ENCODE assay signal across 8 cellular contexts in the genomic region with DNA sequence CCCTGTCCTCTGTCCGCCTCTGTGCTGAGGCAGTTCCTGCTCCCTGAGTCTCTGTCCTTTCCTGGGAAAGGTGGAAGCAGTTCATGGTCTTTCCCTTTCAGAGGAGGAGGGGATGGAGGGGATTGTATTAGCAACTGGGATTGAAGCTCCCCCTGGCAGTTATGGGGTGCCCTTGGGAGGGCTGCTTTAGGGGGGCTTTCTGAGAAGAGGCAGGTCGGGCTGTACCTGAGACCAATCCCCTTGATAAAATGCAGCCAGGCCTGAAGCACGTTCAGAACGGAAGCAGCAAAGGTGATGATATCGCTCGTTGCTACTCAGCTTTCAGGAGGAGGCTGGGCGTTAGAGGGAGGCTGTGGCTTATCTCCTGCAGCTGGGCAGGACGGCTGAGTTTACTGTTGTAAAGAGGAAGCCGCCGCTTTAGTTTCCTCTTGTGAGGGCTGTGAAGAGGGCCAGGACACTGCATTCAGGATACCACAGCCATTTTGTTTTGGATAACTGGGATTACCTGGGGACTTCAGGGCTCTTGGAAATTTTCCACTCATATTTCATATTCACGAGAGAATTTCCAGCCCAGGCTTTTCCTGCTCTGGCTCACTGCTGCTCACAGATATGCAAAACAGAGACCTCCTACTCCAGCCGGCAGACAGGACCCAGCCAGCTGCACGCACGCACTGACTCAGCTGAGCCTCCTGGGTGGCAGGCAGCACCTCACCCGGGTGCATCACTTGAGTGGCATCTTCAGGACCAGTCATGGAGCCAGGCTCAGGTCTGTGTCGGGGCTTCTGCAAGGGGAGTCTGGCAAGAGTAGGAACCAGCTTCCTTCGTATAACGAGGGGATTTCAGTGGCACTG. TPM values are rescaled to one million over a fixed set of nuclear protein-coding genes. Genes with fewer than 3 reads are reported as not detected.
DNase-seq lines count a peak whose midpoint lies in the region; ATAC-seq, FAIRE-seq and TF ChIP-seq lines count a peak whose summit lies in the region.

No MANE protein-coding gene starts in this region.

- H3K27ac ChIP-seq in DOHH2 (ENCODE audit: low read depth, low read length) (peak overlapping the region; percentile 90), prostate gland (peak overlapping the region; percentile 74 to 76)

- H3F3A ChIP-seq in DOHH2 (ENCODE audit: control insufficient read depth, insufficient read depth): peaks cover 23% of the 10 kb centered on the region

- peak overlapping the region; percentile 90 for H3K4me2 ChIP-seq in DOHH2 (ENCODE audit: low read length)

- WGBS in prostate gland: 15% methylated on average over 18 of the region's 18 CpGs

- H3K27me3 ChIP-seq in DOHH2 (ENCODE audit: control insufficient read depth, low read length) (0 out of 2 replicates have a peak, but pooled peaks cover 8% of the 10 kb centered on the region), prostate gland (replicated peaks; ENCODE audit: insufficient read depth) (no peaks in the 10 kb centered on the region)

- H4K20me1 ChIP-seq in DOHH2 (ENCODE audit: control insufficient read depth, insufficient read depth, low read depth, low read length): no peaks in the 10 kb centered on the region

- TF ChIP-seq CTCF in DOHH2 (IDR thresholded peaks at IDR 0.05; ENCODE audit: low read depth, low read length, poor library complexity, severe bottlenecking) (no peak), glutamatergic neuron (IDR thresholded peaks at IDR 0.05; ENCODE audit: partially characterized antibody, unreplicated experiment) (no peak), prostate gland (IDR thresholded peaks at IDR 0.05) (no peak)

- H3K36me3 ChIP-seq in DOHH2 (ENCODE audit: control insufficient read depth, low read length): peaks cover 4% of the 10 kb centered on the region
- no peaks in the 10 kb centered on the region for H3K36me3 ChIP-seq in prostate gland

- no peaks in the 10 kb centered on the region for H3K9me2 ChIP-seq in DOHH2 (replicated peaks; ENCODE audit: control insufficient read depth, low read length)

- peaks cover 23% of the 10 kb centered on the region for H3K27me3 Mint-ChIP-seq in glutamatergic neuron (ENCODE audit: unreplicated experiment)

- peaks cover 24% of the 10 kb centered on the region for H3K79me2 ChIP-seq in DOHH2 (ENCODE audit: control insufficient read depth, low read length)

- peak overlapping the region; percentile 46 for H3K4me3 Mint-ChIP-seq in glutamatergic neuron (ENCODE audit: unreplicated experiment)

- H3K4me1 Mint-ChIP-seq in glutamatergic neuron (ENCODE audit: low read depth, unreplicated experiment): peaks cover 27% of the 10 kb centered on the region

- H3K4me3 ChIP-seq in DOHH2 (ENCODE audit: low read length) (peak overlapping the region; percentile 77), prostate gland (peak overlapping the region; percentile 14 to 30)

- intact Hi-C loops in prostate gland (cut with DNase I): loop anchor here (5.0 kb wide), 1 partner anchor 36 kb away; no protein-coding TSS in a partner anchor

- H3K4me1 ChIP-seq in DOHH2 (ENCODE audit: control insufficient read depth, low read length): peaks cover 85% of the 10 kb centered on the region
- H3K4me1 ChIP-seq in prostate gland (replicated peaks): peaks cover 19% of the 10 kb centered on the region

- H3K9me3 ChIP-seq in DOHH2 (ENCODE audit: control insufficient read depth, insufficient read depth, low read length) (no peaks in the 10 kb centered on the region), prostate gland (no peaks in the 10 kb centered on the region)

- H3K36me3 Mint-ChIP-seq in glutamatergic neuron (ENCODE audit: unreplicated experiment): peaks cover 6% of the 10 kb centered on the region

- peak overlapping the region; percentile 59 for H3K27ac Mint-ChIP-seq in glutamatergic neuron (ENCODE audit: unreplicated experiment)

- TF ChIP-seq POLR2A in prostate gland (IDR thresholded peaks at IDR 0.05): no peak

- DNase-seq in HUDEP-2 (lab: John Stamatoyannopoulos, UW; ENCODE audit: unreplicated experiment in 76 of 76): peak in 74 of 76 experiments; percentile 26 to 85 (median 71)
- DNase-seq in RPMI7951 (ENCODE audit: low read depth): peak; percentile 76
- peak; percentile 91 for DNase-seq in activated effector memory CD4-positive, alpha-beta T cell treated with anti-CD3 and anti-CD28 coated beads, Interleukin-2, amount 50 U/mL, for 16 hours
- peak; percentile 38 for DNase-seq in glutamatergic neuron
- peak; percentile 66 for DNase-seq in prostate gland (ENCODE audit: low spot score)
- peak; percentile 72 for DNase-seq in urothelium cell line (ENCODE audit: low spot score)

- ATAC-seq in GM21447 (IDR thresholded peaks at IDR 0.05; ENCODE audit: unreplicated experiment): peak; percentile 44

- peaks cover 9% of the 10 kb centered on the region for H3K9me3 Mint-ChIP-seq in glutamatergic neuron (ENCODE audit: unreplicated experiment)

- FAIRE-seq in urothelium cell line (lab: Jason Lieb, UNC): no peak

RNA-seq across cellular contexts. Expression of gene AMPD3, which starts 0.8 kb away (rescaled TPM):
- total RNA-seq in RPMI7951 (2014; rRNA removed; shearing (Covaris generic)): 11.9 and 14.3 TPM in 2 replicates
- total RNA-seq in glutamatergic neuron (ENCODE audit: unreplicated experiment): 0.44 TPM
- 10 to 100 TPM; 20.0 to 22.1 TPM for total RNA-seq in prostate gland

Comparison
In these comparisons a context has a peak if more than half of its experiments do, and no peak if none do; other contexts are left out.
1. Peak in every context shown above with its lines: DNase-seq, ATAC-seq, H3K4me3 ChIP-seq and H3K27ac ChIP-seq.
2. DNase-seq: peak in every context shown above with its lines; median percentile 91 in activated effector memory CD4-positive, alpha-beta T cell treated with anti-CD3 and anti-CD28 coated beads, Interleukin-2, amount 50 U/mL, for 16 hours; 76 in RPMI7951; 72 in urothelium cell line; 71 in HUDEP-2; 66 in prostate gland; 38 in glutamatergic neuron.